Comparison of ENCODE assay signal across 34 cellular contexts in the genomic region with DNA sequence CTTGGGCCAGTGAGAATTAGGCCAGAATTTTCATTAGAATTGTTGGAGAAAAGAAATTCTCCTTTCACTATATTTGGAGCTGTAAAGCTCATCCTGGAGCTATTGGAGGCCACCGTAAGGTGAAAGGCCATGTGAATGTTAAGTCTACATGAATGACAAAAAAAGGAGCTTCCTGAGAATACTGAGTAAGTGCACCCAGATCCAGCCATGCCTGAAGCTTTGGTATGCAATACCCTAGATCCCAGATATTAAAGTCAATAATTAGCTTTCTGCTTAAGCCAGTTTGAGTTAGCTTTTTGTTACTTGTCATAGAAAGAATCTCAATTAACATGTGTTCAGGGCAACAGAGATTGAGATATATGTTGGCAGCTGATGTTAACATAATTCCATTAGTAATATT.
"Had no signal": no experiment of that assay in that cellular context is flagged by ENCODE, and none has a peak within 500 bp of the region (broad histone marks: within the 10 kb centered on the region; RNA-seq: fewer than 3 reads in every experiment).

No MANE protein-coding gene starts in this region.

- H3K4me3 ChIP-seq: adrenal gland, ascending aorta, body of pancreas, breast epithelium, cardiac muscle cell had no signal

- H3K27ac ChIP-seq: adrenal gland, ascending aorta, body of pancreas, brain microvascular endothelial cell, breast epithelium, cardiac muscle cell had no signal

- H3K9me3 ChIP-seq: adrenal gland, ascending aorta, body of pancreas, breast epithelium had no signal

- ATAC-seq: activated naive CD4-positive, alpha-beta T cell treated with anti-CD3 and anti-CD28 coated beads, Interleukin-2, amount 50 U/mL, for 72 hours; activated naive CD8-positive, alpha-beta T cell treated with anti-CD3 and anti-CD28 coated beads, Interleukin-2, amount 50 U/mL, for 24 hours; activated T-cell treated with anti-CD3 and anti-CD28 coated beads, Interleukin-2, amount 50 U/mL, for 4 hours; activated T-cell treated with anti-CD3 and anti-CD28 coated beads, Interleukin-2, amount 50 U/mL, for 72 hours; activated T-helper 17 cell treated with anti-CD3 and anti-CD28 coated beads, Interleukin-2, amount 50 U/mL, for 72 hours; body of pancreas had no signal

- DNase-seq: activated effector memory CD4-positive, alpha-beta T cell treated with anti-CD3 and anti-CD28 coated beads, Interleukin-2, amount 50 U/mL, for 16 hours; activated effector memory CD4-positive, alpha-beta T cell treated with Interleukin-2 at 50 U/mL for 16 hours; activated gamma-delta T cell; activated gamma-delta T cell treated with Interleukin-2 at 50 U/mL for 16 hours; activated naive CD4-positive, alpha-beta T cell; activated naive CD4-positive, alpha-beta T cell treated with anti-CD3 and anti-CD28 coated beads for 36 hours; activated naive CD4-positive, alpha-beta T cell treated with anti-CD3 and anti-CD28 coated beads, Interleukin-2, amount 10 ng/mL, durations not matched to agents 7 days and 5 days; activated naive CD4-positive, alpha-beta T cell treated with anti-CD3 and anti-CD28 coated beads, Interleukin-2, amount 50 U/mL, for 16 hours; activated naive CD4-positive, alpha-beta T cell treated with Interleukin-2 at 50 U/mL for 16 hours; activated naive CD8-positive, alpha-beta T cell treated with anti-CD3 and anti-CD28 coated beads for 36 hours; activated naive CD8-positive, alpha-beta T cell treated with anti-CD3 and anti-CD28 coated beads, Interleukin-2, amount 10 ng/mL, durations not matched to agents 7 days and 5 days; activated naive CD8-positive, alpha-beta T cell treated with anti-CD3 and anti-CD28 coated beads, Interleukin-2, amount 50 U/mL, for 24 hours; activated T-cell treated with anti-CD3 and anti-CD28 coated beads, Interleukin-2, amount 50 U/mL, for 1 hour; activated T-cell treated with anti-CD3 and anti-CD28 coated beads, Interleukin-2, amount 50 U/mL, for 24 hours; activated T-cell treated with anti-CD3 and anti-CD28 coated beads, Interleukin-2, amount 50 U/mL, for 4 hours; activated T-cell treated with anti-CD3 and anti-CD28 coated beads, Interleukin-2, amount 50 U/mL, for 48 hours; activated T-cell treated with anti-CD3 and anti-CD28 coated beads, Interleukin-2, amount 50 U/mL, for 72 hours; adrenal gland; amniotic stem cell; amygdala; anterior cingulate cortex; aorta; body of pancreas; brain microvascular endothelial cell; caudate nucleus; central memory CD4-positive, alpha-beta T cell; cerebellar nuclear complex had no signal

- H3K36me3 ChIP-seq: adrenal gland, brain microvascular endothelial cell, breast epithelium, cardiac muscle cell had no signal

- FAIRE-seq: astrocyte, bronchial epithelial cell had no signal

- H3K4me1 ChIP-seq: body of pancreas, breast epithelium had no signal

- H3K27me3 ChIP-seq: adrenal gland, ascending aorta, body of pancreas, brain microvascular endothelial cell, breast epithelium, cardiac muscle cell had no signal
